13 cellular contexts compared by ENCODE assay signal in the genomic region with DNA sequence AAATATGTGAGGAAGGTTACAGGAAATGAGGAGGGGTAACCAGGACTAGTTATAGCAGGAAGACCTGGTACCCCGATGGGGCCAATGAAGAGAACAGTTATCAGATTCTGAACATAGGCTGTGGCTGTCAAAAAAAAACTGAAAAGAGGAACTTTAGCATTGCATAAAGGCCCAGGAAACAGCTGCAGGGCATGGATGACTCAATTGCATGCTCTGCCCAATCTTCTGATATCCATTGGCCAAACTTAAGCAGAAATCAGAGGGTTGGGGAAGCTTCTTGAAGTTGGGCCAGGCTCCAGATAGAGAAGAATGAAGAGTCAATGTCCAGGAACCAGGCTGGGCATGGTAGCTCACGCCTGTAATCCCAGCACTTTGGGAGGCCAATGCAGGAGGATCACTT.
DNase-seq lines count a peak whose midpoint lies in the region; ATAC-seq lines count a peak whose summit lies in the region.
"Had no signal": no experiment of that assay in that cellular context is flagged by ENCODE, and none has a peak within 500 bp of the region (broad histone marks: within the 10 kb centered on the region; RNA-seq: fewer than 3 reads in every experiment).

No MANE protein-coding gene starts in this region.

- H3K27me3 Mint-ChIP-seq in T-helper 17 cell = no peaks in the 10 kb centered on the region

- no peaks in the 10 kb centered on the region for H3K9me3 ChIP-seq in T-helper 17 cell (ENCODE audit: control insufficient read depth, low read length, poor library complexity, severe bottlenecking)
- H3K9me3 ChIP-seq: psoas muscle, SJCRH30 had no signal

- no peak overlapping the region for H3K4me3 Mint-ChIP-seq in T-helper 17 cell
- H3K4me3 Mint-ChIP-seq: activated CD8-positive, alpha-beta T cell treated with anti-CD3 and anti-CD28 coated beads, Interleukin-2, amount 10 ng/mL, durations not matched to agents 7 days and 5 days had no signal

- no peak overlapping the region for H3K27ac Mint-ChIP-seq in T-helper 17 cell
- H3K27ac Mint-ChIP-seq: activated CD8-positive, alpha-beta T cell treated with anti-CD3 and anti-CD28 coated beads, Interleukin-2, amount 10 ng/mL, durations not matched to agents 7 days and 5 days had no signal

- DNase-seq in T-helper 17 cell (no peak), mucosa of gallbladder (ENCODE audit: low spot score) (peak; percentile 26), NCI-H345 (lab: John Stamatoyannopoulos, UW) (no peak), T-helper 9 cell (no peak)
- no peak for DNase-seq in activated CD8-positive, alpha-beta memory T cell treated with anti-CD3 and anti-CD28 coated beads, Interleukin-2, amount 50 U/mL, for 48 hours
- DNase-seq: activated CD8-positive, alpha-beta T cell treated with anti-CD3 and anti-CD28 coated beads, Interleukin-2, amount 10 ng/mL, durations not matched to agents 7 days and 5 days; DND-41; islet precursor cell; SJCRH30 had no signal

- ATAC-seq in GM18909 (IDR thresholded peaks at IDR 0.05; ENCODE audit: poor library complexity, unreplicated experiment) (peak; percentile 69), HG03457 (IDR thresholded peaks at IDR 0.05; ENCODE audit: unreplicated experiment) (peak; percentile 71), T-helper 17 cell (peak; percentile 48), GM21529 (IDR thresholded peaks at IDR 0.05; ENCODE audit: unreplicated experiment) (no peak)
- ATAC-seq: activated CD8-positive, alpha-beta T cell treated with anti-CD3 and anti-CD28 coated beads, Interleukin-2, amount 10 ng/mL, durations not matched to agents 7 days and 5 days; psoas muscle had no signal

- no peaks in the 10 kb centered on the region for H3K4me1 Mint-ChIP-seq in T-helper 17 cell

- no peaks in the 10 kb centered on the region for H3K36me3 Mint-ChIP-seq in T-helper 17 cell (ENCODE audit: low read depth)
